Comparison of ENCODE assay signal across 1 cellular context in the genomic region with DNA sequence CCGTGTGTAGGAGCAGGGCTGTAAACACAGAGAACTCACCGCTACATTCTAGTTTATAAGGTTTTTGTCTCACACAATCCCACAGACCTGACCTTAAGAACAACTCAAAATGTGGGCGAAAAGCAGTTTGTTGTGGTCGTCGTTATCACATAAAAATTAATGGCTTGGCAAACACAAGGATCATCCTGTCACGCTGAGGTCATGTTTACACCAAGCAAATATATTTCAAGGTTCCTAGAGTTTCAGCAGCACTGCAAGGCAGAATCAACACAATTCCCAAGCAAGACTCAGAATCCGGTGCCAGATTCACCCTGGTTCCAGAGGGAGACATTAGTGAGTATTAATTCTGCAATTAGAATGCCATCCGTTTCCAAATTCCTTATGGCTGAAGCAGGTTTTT.
TF ChIP-seq lines count a peak whose summit lies in the region.

No MANE protein-coding gene starts in this region.

TF ChIP-seq in HepG2, 621 proteins besides CTCF, POLR2A, EP300 and RAD21 (continued from another document):
- TF ChIP-seq REPIN1 (CRISPR knock-in tag; IDR thresholded peaks at IDR 0.05; ENCODE audit: borderline replicate concordance, low read depth) (no peak; the same call in 1 of the 2 replicates), FOXC1 (CRISPR knock-in tag; IDR thresholded peaks at IDR 0.05; ENCODE audit: borderline replicate concordance) (no peak), ZNF703 (CRISPR knock-in tag; IDR thresholded peaks at IDR 0.05; ENCODE audit: borderline replicate concordance) (peak; percentile 76; the same call in 1 of the 2 replicates), CEBPG (CRISPR knock-in tag; IDR thresholded peaks at IDR 0.05) (0 out of 2 replicates have a peak, but pooled peaks have one; percentile 23), SIX4 (CRISPR knock-in tag; IDR thresholded peaks at IDR 0.05) (0 out of 2 replicates have a peak, but pooled peaks have one; percentile 54), HNF4A (CRISPR knock-in tag; IDR thresholded peaks at IDR 0.05) (peak; percentile 54), AGO2 (optimal IDR thresholded peaks at IDR 0.05; ENCODE audit: low read depth, low read length) (no peak), ZMAT3 (CRISPR knock-in tag; conservative IDR thresholded peaks at IDR 0.05) (no peak), MED1 (CRISPR knock-in tag; IDR thresholded peaks at IDR 0.05) (0 out of 2 replicates have a peak, but pooled peaks have one; percentile 23), ZSCAN9 (CRISPR knock-in tag; IDR thresholded peaks at IDR 0.05; ENCODE audit: borderline replicate concordance) (no peak), ELF3 (CRISPR knock-in tag; IDR thresholded peaks at IDR 0.05) (no peak), AHR (CRISPR knock-in tag; IDR thresholded peaks at IDR 0.05) (no peak), CBFB (CRISPR knock-in tag; IDR thresholded peaks at IDR 0.05) (peak; percentile 99), NR1H2 (CRISPR knock-in tag; IDR thresholded peaks at IDR 0.05; ENCODE audit: borderline replicate concordance, low read depth) (no peak), HDAC1 (CRISPR knock-in tag; IDR thresholded peaks at IDR 0.05) (peak; percentile 38; the same call in 1 of the 2 replicates), ZNF484 (CRISPR knock-in tag; IDR thresholded peaks at IDR 0.05; ENCODE audit: borderline replicate concordance, low read depth) (no peak), THAP11 (CRISPR knock-in tag; IDR thresholded peaks at IDR 0.05) (0 out of 2 replicates have a peak, but pooled peaks have one; percentile 16), ZNF335 (CRISPR knock-in tag; IDR thresholded peaks at IDR 0.05) (no peak), RCOR2 (CRISPR knock-in tag; IDR thresholded peaks at IDR 0.05) (peak; percentile 51; the same call in 1 of the 2 replicates), ZFP82 (CRISPR knock-in tag; IDR thresholded peaks at IDR 0.05; ENCODE audit: borderline replicate concordance) (no peak), FOXA3 (CRISPR knock-in tag; IDR thresholded peaks at IDR 0.05) (peak; percentile 97), DDIT3 (CRISPR knock-in tag; IDR thresholded peaks at IDR 0.05) (no peak), SALL1 (CRISPR knock-in tag; IDR thresholded peaks at IDR 0.05) (peak; percentile 70; the same call in 1 of the 2 replicates), HMG20B (CRISPR knock-in tag; conservative IDR thresholded peaks at IDR 0.05) (peak; percentile 96), DPF2 (CRISPR knock-in tag; IDR thresholded peaks at IDR 0.05; ENCODE audit: borderline replicate concordance, low read depth) (peak; percentile 31; the same call in 1 of the 2 replicates), TBX3 (IDR thresholded peaks at IDR 0.05; ENCODE audit: borderline replicate concordance) (peak; percentile 81), KAT2B (IDR thresholded peaks at IDR 0.05; ENCODE audit: borderline replicate concordance, low read depth, low read length) (no peak)
- TF ChIP-seq, protein P1, sequence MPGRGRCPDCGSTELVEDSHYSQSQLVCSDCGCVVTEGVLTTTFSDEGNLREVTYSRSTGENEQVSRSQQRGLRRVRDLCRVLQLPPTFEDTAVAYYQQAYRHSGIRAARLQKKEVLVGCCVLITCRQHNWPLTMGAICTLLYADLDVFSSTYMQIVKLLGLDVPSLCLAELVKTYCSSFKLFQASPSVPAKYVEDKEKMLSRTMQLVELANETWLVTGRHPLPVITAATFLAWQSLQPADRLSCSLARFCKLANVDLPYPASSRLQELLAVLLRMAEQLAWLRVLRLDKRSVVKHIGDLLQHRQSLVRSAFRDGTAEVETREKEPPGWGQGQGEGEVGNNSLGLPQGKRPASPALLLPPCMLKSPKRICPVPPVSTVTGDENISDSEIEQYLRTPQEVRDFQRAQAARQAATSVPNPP (CRISPR knock-in tag; IDR thresholded peaks at IDR 0.05), result no peak
- TF ChIP-seq, protein P2, sequence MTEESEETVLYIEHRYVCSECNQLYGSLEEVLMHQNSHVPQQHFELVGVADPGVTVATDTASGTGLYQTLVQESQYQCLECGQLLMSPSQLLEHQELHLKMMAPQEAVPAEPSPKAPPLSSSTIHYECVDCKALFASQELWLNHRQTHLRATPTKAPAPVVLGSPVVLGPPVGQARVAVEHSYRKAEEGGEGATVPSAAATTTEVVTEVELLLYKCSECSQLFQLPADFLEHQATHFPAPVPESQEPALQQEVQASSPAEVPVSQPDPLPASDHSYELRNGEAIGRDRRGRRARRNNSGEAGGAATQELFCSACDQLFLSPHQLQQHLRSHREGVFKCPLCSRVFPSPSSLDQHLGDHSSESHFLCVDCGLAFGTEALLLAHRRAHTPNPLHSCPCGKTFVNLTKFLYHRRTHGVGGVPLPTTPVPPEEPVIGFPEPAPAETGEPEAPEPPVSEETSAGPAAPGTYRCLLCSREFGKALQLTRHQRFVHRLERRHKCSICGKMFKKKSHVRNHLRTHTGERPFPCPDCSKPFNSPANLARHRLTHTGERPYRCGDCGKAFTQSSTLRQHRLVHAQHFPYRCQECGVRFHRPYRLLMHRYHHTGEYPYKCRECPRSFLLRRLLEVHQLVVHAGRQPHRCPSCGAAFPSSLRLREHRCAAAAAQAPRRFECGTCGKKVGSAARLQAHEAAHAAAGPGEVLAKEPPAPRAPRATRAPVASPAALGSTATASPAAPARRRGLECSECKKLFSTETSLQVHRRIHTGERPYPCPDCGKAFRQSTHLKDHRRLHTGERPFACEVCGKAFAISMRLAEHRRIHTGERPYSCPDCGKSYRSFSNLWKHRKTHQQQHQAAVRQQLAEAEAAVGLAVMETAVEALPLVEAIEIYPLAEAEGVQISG (CRISPR knock-in tag; IDR thresholded peaks at IDR 0.05), result 0 out of 2 replicates have a peak, but pooled peaks have one; percentile 29
- TF ChIP-seq, protein P3, sequence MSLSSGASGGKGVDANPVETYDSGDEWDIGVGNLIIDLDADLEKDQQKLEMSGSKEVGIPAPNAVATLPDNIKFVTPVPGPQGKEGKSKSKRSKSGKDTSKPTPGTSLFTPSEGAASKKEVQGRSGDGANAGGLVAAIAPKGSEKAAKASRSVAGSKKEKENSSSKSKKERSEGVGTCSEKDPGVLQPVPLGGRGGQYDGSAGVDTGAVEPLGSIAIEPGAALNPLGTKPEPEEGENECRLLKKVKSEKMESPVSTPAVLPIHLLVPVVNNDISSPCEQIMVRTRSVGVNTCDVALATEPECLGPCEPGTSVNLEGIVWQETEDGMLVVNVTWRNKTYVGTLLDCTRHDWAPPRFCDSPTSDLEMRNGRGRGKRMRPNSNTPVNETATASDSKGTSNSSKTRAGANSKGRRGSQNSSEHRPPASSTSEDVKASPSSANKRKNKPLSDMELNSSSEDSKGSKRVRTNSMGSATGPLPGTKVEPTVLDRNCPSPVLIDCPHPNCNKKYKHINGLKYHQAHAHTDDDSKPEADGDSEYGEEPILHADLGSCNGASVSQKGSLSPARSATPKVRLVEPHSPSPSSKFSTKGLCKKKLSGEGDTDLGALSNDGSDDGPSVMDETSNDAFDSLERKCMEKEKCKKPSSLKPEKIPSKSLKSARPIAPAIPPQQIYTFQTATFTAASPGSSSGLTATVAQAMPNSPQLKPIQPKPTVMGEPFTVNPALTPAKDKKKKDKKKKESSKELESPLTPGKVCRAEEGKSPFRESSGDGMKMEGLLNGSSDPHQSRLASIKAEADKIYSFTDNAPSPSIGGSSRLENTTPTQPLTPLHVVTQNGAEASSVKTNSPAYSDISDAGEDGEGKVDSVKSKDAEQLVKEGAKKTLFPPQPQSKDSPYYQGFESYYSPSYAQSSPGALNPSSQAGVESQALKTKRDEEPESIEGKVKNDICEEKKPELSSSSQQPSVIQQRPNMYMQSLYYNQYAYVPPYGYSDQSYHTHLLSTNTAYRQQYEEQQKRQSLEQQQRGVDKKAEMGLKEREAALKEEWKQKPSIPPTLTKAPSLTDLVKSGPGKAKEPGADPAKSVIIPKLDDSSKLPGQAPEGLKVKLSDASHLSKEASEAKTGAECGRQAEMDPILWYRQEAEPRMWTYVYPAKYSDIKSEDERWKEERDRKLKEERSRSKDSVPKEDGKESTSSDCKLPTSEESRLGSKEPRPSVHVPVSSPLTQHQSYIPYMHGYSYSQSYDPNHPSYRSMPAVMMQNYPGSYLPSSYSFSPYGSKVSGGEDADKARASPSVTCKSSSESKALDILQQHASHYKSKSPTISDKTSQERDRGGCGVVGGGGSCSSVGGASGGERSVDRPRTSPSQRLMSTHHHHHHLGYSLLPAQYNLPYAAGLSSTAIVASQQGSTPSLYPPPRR (CRISPR knock-in tag; IDR thresholded peaks at IDR 0.05; ENCODE audit: borderline replicate concordance), result peak; percentile 98
- TF ChIP-seq, protein P4, sequence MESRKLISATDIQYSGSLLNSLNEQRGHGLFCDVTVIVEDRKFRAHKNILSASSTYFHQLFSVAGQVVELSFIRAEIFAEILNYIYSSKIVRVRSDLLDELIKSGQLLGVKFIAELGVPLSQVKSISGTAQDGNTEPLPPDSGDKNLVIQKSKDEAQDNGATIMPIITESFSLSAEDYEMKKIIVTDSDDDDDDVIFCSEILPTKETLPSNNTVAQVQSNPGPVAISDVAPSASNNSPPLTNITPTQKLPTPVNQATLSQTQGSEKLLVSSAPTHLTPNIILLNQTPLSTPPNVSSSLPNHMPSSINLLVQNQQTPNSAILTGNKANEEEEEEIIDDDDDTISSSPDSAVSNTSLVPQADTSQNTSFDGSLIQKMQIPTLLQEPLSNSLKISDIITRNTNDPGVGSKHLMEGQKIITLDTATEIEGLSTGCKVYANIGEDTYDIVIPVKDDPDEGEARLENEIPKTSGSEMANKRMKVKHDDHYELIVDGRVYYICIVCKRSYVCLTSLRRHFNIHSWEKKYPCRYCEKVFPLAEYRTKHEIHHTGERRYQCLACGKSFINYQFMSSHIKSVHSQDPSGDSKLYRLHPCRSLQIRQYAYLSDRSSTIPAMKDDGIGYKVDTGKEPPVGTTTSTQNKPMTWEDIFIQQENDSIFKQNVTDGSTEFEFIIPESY (CRISPR knock-in tag; IDR thresholded peaks at IDR 0.05), result no peak
- TF ChIP-seq, protein P5, sequence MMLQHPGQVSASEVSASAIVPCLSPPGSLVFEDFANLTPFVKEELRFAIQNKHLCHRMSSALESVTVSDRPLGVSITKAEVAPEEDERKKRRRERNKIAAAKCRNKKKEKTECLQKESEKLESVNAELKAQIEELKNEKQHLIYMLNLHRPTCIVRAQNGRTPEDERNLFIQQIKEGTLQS (CRISPR knock-in tag; IDR thresholded peaks at IDR 0.05), result peak; percentile 53; the same call in 1 of the 2 replicates
- TF ChIP-seq, protein P6, sequence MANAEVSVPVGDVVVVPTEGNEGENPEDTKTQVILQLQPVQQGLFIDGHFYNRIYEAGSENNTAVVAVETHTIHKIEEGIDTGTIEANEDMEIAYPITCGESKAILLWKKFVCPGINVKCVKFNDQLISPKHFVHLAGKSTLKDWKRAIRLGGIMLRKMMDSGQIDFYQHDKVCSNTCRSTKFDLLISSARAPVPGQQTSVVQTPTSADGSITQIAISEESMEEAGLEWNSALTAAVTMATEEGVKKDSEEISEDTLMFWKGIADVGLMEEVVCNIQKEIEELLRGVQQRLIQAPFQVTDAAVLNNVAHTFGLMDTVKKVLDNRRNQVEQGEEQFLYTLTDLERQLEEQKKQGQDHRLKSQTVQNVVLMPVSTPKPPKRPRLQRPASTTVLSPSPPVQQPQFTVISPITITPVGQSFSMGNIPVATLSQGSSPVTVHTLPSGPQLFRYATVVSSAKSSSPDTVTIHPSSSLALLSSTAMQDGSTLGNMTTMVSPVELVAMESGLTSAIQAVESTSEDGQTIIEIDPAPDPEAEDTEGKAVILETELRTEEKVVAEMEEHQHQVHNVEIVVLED (CRISPR knock-in tag; IDR thresholded peaks at IDR 0.05; ENCODE audit: borderline replicate concordance), result no peak
- TF ChIP-seq, protein P7, sequence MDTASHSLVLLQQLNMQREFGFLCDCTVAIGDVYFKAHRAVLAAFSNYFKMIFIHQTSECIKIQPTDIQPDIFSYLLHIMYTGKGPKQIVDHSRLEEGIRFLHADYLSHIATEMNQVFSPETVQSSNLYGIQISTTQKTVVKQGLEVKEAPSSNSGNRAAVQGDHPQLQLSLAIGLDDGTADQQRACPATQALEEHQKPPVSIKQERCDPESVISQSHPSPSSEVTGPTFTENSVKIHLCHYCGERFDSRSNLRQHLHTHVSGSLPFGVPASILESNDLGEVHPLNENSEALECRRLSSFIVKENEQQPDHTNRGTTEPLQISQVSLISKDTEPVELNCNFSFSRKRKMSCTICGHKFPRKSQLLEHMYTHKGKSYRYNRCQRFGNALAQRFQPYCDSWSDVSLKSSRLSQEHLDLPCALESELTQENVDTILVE (CRISPR knock-in tag; IDR thresholded peaks at IDR 0.05), result 0 out of 2 replicates have a peak, but pooled peaks have one; percentile 51
